Comparison of ENCODE assay signal across 8 cellular contexts in the genomic region with DNA sequence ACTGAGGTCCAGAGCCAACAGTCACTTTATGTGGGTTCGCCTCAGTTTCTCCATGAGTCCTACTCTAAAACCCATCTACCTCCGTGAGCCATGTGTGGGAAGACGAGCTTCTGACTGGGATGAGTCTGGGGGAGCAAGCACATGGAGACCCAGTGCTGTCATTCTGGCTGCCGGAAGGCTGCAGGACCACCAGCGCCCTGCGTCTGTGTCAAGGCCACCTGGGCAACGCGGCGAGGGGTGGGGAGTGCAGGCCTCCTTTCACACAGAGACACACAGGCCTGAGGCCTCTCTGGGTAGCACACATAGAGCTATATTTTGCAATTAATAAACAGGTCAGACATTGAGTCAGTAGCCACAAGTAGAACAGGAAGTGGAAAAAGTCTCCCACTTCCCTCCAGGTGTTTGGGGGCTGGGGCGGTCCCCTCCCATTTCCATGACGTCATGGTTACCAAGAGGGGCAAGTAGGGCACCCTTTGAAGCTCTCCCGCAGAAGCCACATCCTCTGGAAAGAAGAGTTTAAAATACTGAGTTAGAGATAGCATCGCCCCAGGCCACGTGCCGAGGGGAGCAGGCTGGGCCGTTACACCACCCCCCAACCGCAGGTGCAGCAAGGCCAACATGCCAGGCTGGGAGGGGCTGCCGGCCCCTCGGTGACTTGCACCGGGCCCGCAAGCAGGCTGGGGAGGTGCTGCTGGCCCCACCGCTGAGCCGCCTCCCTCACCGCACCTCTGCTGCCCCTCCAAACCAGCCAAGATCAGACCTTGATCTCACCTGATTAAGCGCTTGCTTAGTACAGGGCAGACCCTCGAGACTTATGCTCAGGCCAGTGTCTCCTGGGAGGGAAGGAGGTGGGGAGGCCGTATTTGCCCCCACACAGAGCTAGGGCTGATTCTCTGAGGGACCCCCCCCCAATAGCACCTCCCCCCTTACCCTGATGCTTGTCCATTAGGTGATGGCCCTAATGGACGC. TPM values are rescaled to one million over a fixed set of nuclear protein-coding genes. Genes with fewer than 3 reads are reported as not detected.
DNase-seq lines count a peak whose midpoint lies in the region; ATAC-seq and TF ChIP-seq lines count a peak whose summit lies in the region.

No MANE protein-coding gene starts in this region.

- H3K9me3 ChIP-seq in BLaER1 treated with 17β-estradiol and CSF1 and Interleukin-3, amounts not matched to agents 10 nM and 100 nM (replicated peaks in 1 of 11), result no peaks in the 10 kb centered on the region

- H3K36me3 ChIP-seq in BLaER1 treated with 17β-estradiol and CSF1 and Interleukin-3, amounts not matched to agents 10 nM and 100 nM, result peaks cover 0 to 34% (median 6%) of the 10 kb centered on the region in 11 experiments; a peak in 10 of 22 replicates

- intact Hi-C loops in MCF 10A (cut with micrococcal nuclease), result loop anchor here (1.0 to 5.0 kb wide), 5 partner anchors 156 to 426 kb away; a partner anchor contains a TSS

- DNase-seq in GM20000 (ENCODE audit: low spot score) (peak; percentile 89), HK-2 (ENCODE audit: unreplicated experiment) (peak; percentile 79), UCSD-AML1 (lab: John Stamatoyannopoulos, UW; ENCODE audit: unreplicated experiment) (peak; percentile 94), MCF 10A (ENCODE audit: unreplicated experiment) (peak; percentile 80), memory B cell (ENCODE audit: low spot score in 2 of 2) (peak; percentile 74 to 93), amniotic stem cell (lab: John Stamatoyannopoulos, UW) (no peak)
- peak; percentile 93 to 96 for DNase-seq in stimulated activated CD8-positive, alpha-beta memory T cell treated with anti-CD3 and anti-CD28 coated beads, Interleukin-2, amount 100 ng/mL, for 48 hours (ENCODE audit: low read depth in 2 of 2)

- H3K36me3 Mint-ChIP-seq in MCF 10A (ENCODE audit: insufficient read depth, unreplicated experiment) (peaks cover 10% of the 10 kb centered on the region), memory B cell (no peaks in the 10 kb centered on the region)

- H3K4me3 ChIP-seq in BLaER1 treated with 17β-estradiol and CSF1 and Interleukin-3, amounts not matched to agents 10 nM and 100 nM, result peak overlapping the region; percentile 27 to 66 (median 52); a peak in 18 of 20 replicates

- no peaks in the 10 kb centered on the region for H3K27me3 ChIP-seq in BLaER1 treated with 17β-estradiol and CSF1 and Interleukin-3, amounts not matched to agents 10 nM and 100 nM

- peak; percentile 83 for ATAC-seq in memory B cell (ENCODE audit: low read depth)

- H3K4me3 Mint-ChIP-seq in MCF 10A (ENCODE audit: unreplicated experiment) (peak overlapping the region; percentile 62), memory B cell (peak overlapping the region; percentile 84)

- POLR2A ChIA-PET in MCF 10A (lab: Yijun Ruan, JAX), result interaction anchor here (0.6 to 1.8 kb wide), 10 partner anchors 32 to 502 kb away, joined by 3 to 12 read pairs (median 4); a partner anchor contains a TSS

- H4K20me1 ChIP-seq in BLaER1 treated with 17β-estradiol and CSF1 and Interleukin-3, amounts not matched to agents 10 nM and 100 nM, result no peaks in the 10 kb centered on the region

- H3K27ac Mint-ChIP-seq in MCF 10A (ENCODE audit: low read depth, unreplicated experiment), result peak overlapping the region; percentile 81
- H3K27ac Mint-ChIP-seq in memory B cell, result peak overlapping the region; percentile 97

- peak overlapping the region; percentile 67 to 100 (median 100); a peak in 21 of 22 replicates for H3K27ac ChIP-seq in BLaER1 treated with 17β-estradiol and CSF1 and Interleukin-3, amounts not matched to agents 10 nM and 100 nM

- peaks cover 90 to 100% (median 97%) of the 10 kb centered on the region in 10 experiments for H3K4me1 ChIP-seq in BLaER1 treated with 17β-estradiol and CSF1 and Interleukin-3, amounts not matched to agents 10 nM and 100 nM

- BruUV-seq in MCF 10A (replicated peaks; lab: Mats Ljungman, UMichigan), result no TSS peak

- CTCF ChIA-PET in MCF 10A (lab: Yijun Ruan, JAX), result interaction anchor here (0.6 to 3.1 kb wide), 91 partner anchors 9 to 512 kb away, joined by 3 to 75 read pairs (median 4); a partner anchor contains a TSS

- TF ChIP-seq CTCF in GM20000 (IDR thresholded peaks at IDR 0.05; ENCODE audit: extremely low read depth, missing control alignments), result no peak
- TF ChIP-seq CTCF in MCF 10A (IDR thresholded peaks at IDR 0.05; ENCODE audit: unreplicated experiment), result no peak

- peak overlapping the region; percentile 81 to 99 (median 96) for H3K9ac ChIP-seq in BLaER1 treated with 17β-estradiol and CSF1 and Interleukin-3, amounts not matched to agents 10 nM and 100 nM

- H3K27me3 Mint-ChIP-seq in MCF 10A (ENCODE audit: insufficient read depth, unreplicated experiment) (no peaks in the 10 kb centered on the region), memory B cell (no peaks in the 10 kb centered on the region)

- H3K4me2 ChIP-seq in BLaER1 treated with 17β-estradiol and CSF1 and Interleukin-3, amounts not matched to agents 10 nM and 100 nM, result peak overlapping the region; percentile 87 to 98 (median 94)

- peaks cover 29% of the 10 kb centered on the region for H3K4me1 Mint-ChIP-seq in MCF 10A (ENCODE audit: insufficient read depth, unreplicated experiment)
- peaks cover 48% of the 10 kb centered on the region for H3K4me1 Mint-ChIP-seq in memory B cell

- no peaks in the 10 kb centered on the region for H3K9me3 Mint-ChIP-seq in MCF 10A (ENCODE audit: unreplicated experiment)
- H3K9me3 Mint-ChIP-seq in memory B cell, result no peaks in the 10 kb centered on the region

RNA-seq across cellular contexts. Expression of a gene that starts 32.7 kb away (rescaled TPM):
- 166 and 210 TPM in 2 replicates for total RNA-seq in MCF 10A (2022)

RNA-seq across cellular contexts. Expression of a gene that starts 41.8 kb away (rescaled TPM):
- 10.3 and 16.7 TPM in 2 replicates for total RNA-seq in MCF 10A (2022)
